Comparison of ENCODE assay signal across 16 cellular contexts in the genomic region with DNA sequence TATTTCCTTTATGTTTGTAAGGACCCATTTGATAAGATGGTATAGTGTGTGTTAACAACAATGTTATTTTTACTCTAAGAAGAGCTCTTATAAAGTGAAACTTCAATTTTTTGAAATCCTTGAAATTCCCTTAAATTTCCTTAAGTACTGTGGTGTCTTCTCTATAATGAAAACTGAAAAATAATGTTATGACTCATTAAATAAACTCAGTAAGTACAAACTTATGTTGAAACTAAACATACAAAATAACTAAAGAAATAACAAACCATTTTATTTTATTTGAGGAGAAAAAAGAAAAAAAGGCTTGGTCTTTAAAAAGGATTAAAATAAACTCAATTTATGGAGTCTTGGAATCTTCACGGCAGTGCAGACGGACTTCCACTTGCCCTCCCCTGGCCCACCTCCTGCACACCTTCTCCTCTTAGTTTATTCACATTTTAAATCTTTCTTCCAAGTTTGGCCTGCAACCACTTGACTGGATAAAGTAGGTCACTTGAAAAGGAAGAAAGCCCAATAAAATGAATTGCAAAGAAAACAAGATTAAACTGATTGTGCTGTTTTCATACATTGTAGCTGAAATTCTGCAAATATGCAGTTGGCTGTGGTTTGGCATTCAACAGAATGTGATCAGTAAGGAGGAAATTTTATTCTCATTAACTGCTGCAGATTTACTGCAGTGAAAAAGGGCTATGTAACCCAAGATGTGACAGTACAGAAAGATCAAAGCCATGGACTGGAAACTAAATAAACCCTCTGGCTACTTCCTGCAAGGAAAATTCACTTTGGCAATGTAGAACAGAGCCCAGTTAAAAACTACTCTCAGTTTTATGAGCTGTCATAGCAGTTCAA. TPM values are rescaled to one million over a fixed set of nuclear protein-coding genes. Genes with fewer than 3 reads are reported as not detected.
A peak's percentile ranks its signal among the peaks of the same experiment; 100 is the strongest.
DNase-seq lines count a peak whose midpoint lies in the region; ATAC-seq, FAIRE-seq and TF ChIP-seq lines count a peak whose summit lies in the region.
"Had no signal": no experiment of that assay in that cellular context is flagged by ENCODE, and none has a peak within 500 bp of the region (broad histone marks: within the 10 kb centered on the region; RNA-seq: fewer than 3 reads in every experiment).

No MANE protein-coding gene starts in this region.

- H3K27ac ChIP-seq in HEK293 (ENCODE audit: extremely low read depth, low read depth, low read length), result no peak overlapping the region
- H3K27ac ChIP-seq: BLaER1 treated with 17β-estradiol and CSF1 and Interleukin-3, amounts not matched to agents 10 nM and 100 nM; neutrophil had no signal

- no peak for TF ChIP-seq POLR2A in GM12891 (IDR thresholded peaks at IDR 0.05; ENCODE audit: low read depth, low read length)

- DNase-seq in AG10803 (ENCODE audit: low read depth) (peak; percentile 52), astrocyte of the hippocampus (ENCODE audit: low read depth, low spot score) (peak; percentile 77), mesothelial cell of epicardium (ENCODE audit: low spot score in 2 of 2, unreplicated experiment in 2 of 2) (no peak), GM12891 (ENCODE audit: insufficient read length, low spot score) (no peak), Calu3 (no peak), GM10266 (ENCODE audit: extremely low spot score) (no peak)
- DNase-seq: amygdala; erythroblast; NCI-H1092; stimulated activated CD4-positive, alpha-beta T cell treated with anti-CD3 and anti-CD28 coated beads, Interleukin-2, amount 100 ng/mL, for 48 hours had no signal

- H3K4me1 Mint-ChIP-seq in mesothelial cell of epicardium (peaks cover 19% of the 10 kb centered on the region), Calu3 (ENCODE audit: low read depth, unreplicated experiment) (no peaks in the 10 kb centered on the region)

- no peaks in the 10 kb centered on the region for H3K27me3 Mint-ChIP-seq in mesothelial cell of epicardium (ENCODE audit: low read depth)
- H3K27me3 Mint-ChIP-seq in Calu3 (ENCODE audit: unreplicated experiment), result no peaks in the 10 kb centered on the region

- CTCF ChIA-PET in HEK293 (lab: Yijun Ruan, JAX), result interaction anchor here (1.1 kb wide), 1 partner anchor 128 kb away, joined by 4 read pairs; no protein-coding TSS in a partner anchor
- CTCF ChIA-PET in Calu3 (lab: Charles Lee), result interaction anchor here (0.6 kb wide), 1 partner anchor 643 kb away, joined by 3 read pairs; no protein-coding TSS in a partner anchor

- no peak overlapping the region for H3K4me3 ChIP-seq in AG10803 (ENCODE audit: low read length)
- H3K4me3 ChIP-seq in HEK293 (ENCODE audit: low read depth, low read length), result no peak overlapping the region
- H3K4me3 ChIP-seq: BLaER1 treated with 17β-estradiol and CSF1 and Interleukin-3, amounts not matched to agents 10 nM and 100 nM had no signal

- no peak for FAIRE-seq in GM12891 (lab: Jason Lieb, UNC)
- FAIRE-seq: GM12892 had no signal

- H3K9me3 Mint-ChIP-seq in mesothelial cell of epicardium (peaks cover 5% of the 10 kb centered on the region), Calu3 (ENCODE audit: low read depth, unreplicated experiment) (no peaks in the 10 kb centered on the region)
- H3K9me3 Mint-ChIP-seq: T-helper 2 cell treated with Interferon-gamma antibody and Interleukin-4, amounts not matched to agents 5 μg/mL and 100 μg/mL, for 36 hours had no signal

- no peaks in the 10 kb centered on the region for H3K36me3 Mint-ChIP-seq in mesothelial cell of epicardium
- no peaks in the 10 kb centered on the region for H3K36me3 Mint-ChIP-seq in Calu3 (ENCODE audit: insufficient read depth, unreplicated experiment)

- BruUV-seq in Calu3 (replicated peaks; lab: Mats Ljungman, UMichigan), result no TSS peak

- no peaks in the 10 kb centered on the region for H3K36me3 ChIP-seq in HEK293 (ENCODE audit: control insufficient read depth in 2 of 2, insufficient read depth in 1 of 2, low read length in 2 of 2)

- H3K9me3 ChIP-seq in HEK293 (ENCODE audit: control insufficient read depth, insufficient read depth, low read depth, low read length), result no peaks in the 10 kb centered on the region
- H3K9me3 ChIP-seq: BLaER1 treated with 17β-estradiol and CSF1 and Interleukin-3, amounts not matched to agents 10 nM and 100 nM; neutrophil had no signal

- POLR2A ChIA-PET in HEK293 (lab: Yijun Ruan, JAX), result no interaction called here

- no peak for ATAC-seq in GM21723 (IDR thresholded peaks at IDR 0.05; ENCODE audit: unreplicated experiment)

- H3K27ac Mint-ChIP-seq in mesothelial cell of epicardium (peak overlapping the region; percentile 93), Calu3 (ENCODE audit: unreplicated experiment) (no peak overlapping the region)
- H3K27ac Mint-ChIP-seq: T-helper 2 cell treated with Interferon-gamma antibody and Interleukin-4, amounts not matched to agents 5 μg/mL and 100 μg/mL, for 36 hours had no signal

- no peak for TF ChIP-seq CTCF in AG10803 (conservative IDR thresholded peaks at IDR 0.05; ENCODE audit: low read length)
- TF ChIP-seq CTCF in HEK293 (tag by site-specific recombination; IDR thresholded peaks at IDR 0.05), result no peak
- no peak for TF ChIP-seq CTCF in mesothelial cell of epicardium (IDR thresholded peaks at IDR 0.05; ENCODE audit: unreplicated experiment)
- no peak for TF ChIP-seq CTCF in Calu3 (IDR thresholded peaks at IDR 0.05; ENCODE audit: unreplicated experiment)
- TF ChIP-seq CTCF in GM10266 (IDR thresholded peaks at IDR 0.05; ENCODE audit: control insufficient read depth, insufficient read depth, low read depth, missing control alignments), result no peak

- intact Hi-C loops in Calu3 (cut with micrococcal nuclease; ENCODE audit: unreplicated experiment), result no loop called here

- H3K4me3 Mint-ChIP-seq in mesothelial cell of epicardium (no peak overlapping the region), Calu3 (ENCODE audit: low read depth, unreplicated experiment) (no peak overlapping the region)
- H3K4me3 Mint-ChIP-seq: T-helper 2 cell treated with Interferon-gamma antibody and Interleukin-4, amounts not matched to agents 5 μg/mL and 100 μg/mL, for 36 hours had no signal

- H3K4me1 ChIP-seq in HEK293 (ENCODE audit: control insufficient read depth, insufficient read depth, low read length), result peaks cover 9% of the 10 kb centered on the region

TF ChIP-seq in HEK293, 187 proteins besides CTCF, POLR2A, EP300 and RAD21 (continues in another document):
- TF ChIP-seq ZFP3 (tag by site-specific recombination; IDR thresholded peaks at IDR 0.05; ENCODE audit: low read depth) (no peak), ZNF837 (tag by site-specific recombination; IDR thresholded peaks at IDR 0.05) (no peak), BCL11B (tag by site-specific recombination; IDR thresholded peaks at IDR 0.05; ENCODE audit: low read depth) (no peak)
- TF ChIP-seq, protein P1, sequence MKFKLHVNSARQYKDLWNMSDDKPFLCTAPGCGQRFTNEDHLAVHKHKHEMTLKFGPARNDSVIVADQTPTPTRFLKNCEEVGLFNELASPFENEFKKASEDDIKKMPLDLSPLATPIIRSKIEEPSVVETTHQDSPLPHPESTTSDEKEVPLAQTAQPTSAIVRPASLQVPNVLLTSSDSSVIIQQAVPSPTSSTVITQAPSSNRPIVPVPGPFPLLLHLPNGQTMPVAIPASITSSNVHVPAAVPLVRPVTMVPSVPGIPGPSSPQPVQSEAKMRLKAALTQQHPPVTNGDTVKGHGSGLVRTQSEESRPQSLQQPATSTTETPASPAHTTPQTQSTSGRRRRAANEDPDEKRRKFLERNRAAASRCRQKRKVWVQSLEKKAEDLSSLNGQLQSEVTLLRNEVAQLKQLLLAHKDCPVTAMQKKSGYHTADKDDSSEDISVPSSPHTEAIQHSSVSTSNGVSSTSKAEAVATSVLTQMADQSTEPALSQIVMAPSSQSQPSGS (tag by site-specific recombination; IDR thresholded peaks at IDR 0.05; ENCODE audit: low read depth), result peak; percentile 63; the same call in 1 of the 2 replicates

TF ChIP-seq in GM12891, 5 proteins besides CTCF, POLR2A, EP300 and RAD21:
- TF ChIP-seq POLR2AphosphoS5 (IDR thresholded peaks at IDR 0.05; ENCODE audit: low read depth, low read length), result no peak
- TF ChIP-seq SPI1 (IDR thresholded peaks at IDR 0.05; ENCODE audit: low read depth, low read length), result no peak
- no peak for TF ChIP-seq POU2F2 (IDR thresholded peaks at IDR 0.05; ENCODE audit: low read depth, low read length)
- TF ChIP-seq PAX5 (IDR thresholded peaks at IDR 0.05; ENCODE audit: insufficient read depth, low read length, severe bottlenecking), result no peak
- TF ChIP-seq TAF1 (IDR thresholded peaks at IDR 0.05; ENCODE audit: low read depth, low read length), result no peak

RNA-seq across cellular contexts. Expression of a gene that starts 48.5 kb away (rescaled TPM):
- total RNA-seq in mesothelial cell of epicardium, result 10.2 to 11.8 TPM (median 10.8 TPM) in 3 replicates
- polyA plus RNA-seq in GM12891 (2012; ENCODE audit: low read depth, missing spikeins), result 4.6 TPM
- total RNA-seq in Calu3 (2022), result 17.9 and 18.3 TPM in 2 replicates

Comparison
In these comparisons a context has a peak if more than half of its experiments do, and no peak if none do; other contexts are left out.
1. DNase-seq: peak in AG10803 (single experiment) and astrocyte of the hippocampus (single experiment); none in mesothelial cell of epicardium (0 of 2), GM12891 (single experiment), Calu3 (single experiment) and GM10266 (single experiment).